8 cellular contexts compared by ENCODE assay signal in genomic region chr17:74748529-74749261, GRCh38. TPM values are rescaled to one million over a fixed set of nuclear protein-coding genes. Genes with fewer than 3 reads are reported as not detected.
DNase-seq lines count a peak whose midpoint lies in the region; ATAC-seq and TF ChIP-seq lines count a peak whose summit lies in the region.

Gene NHERF1 (plus strand): TSS chr17:74748628. CDS start chr17:74748847, 219 bp downstream.

- H3K27me3 ChIP-seq in ectodermal cell (ENCODE audit: control insufficient read depth, insufficient read depth, low read length, poor library complexity, severe bottlenecking) = peaks cover 4% of the 10 kb centered on the region

- H3K9me3 Mint-ChIP-seq in activated CD4-positive, alpha-beta memory T cell treated with anti-CD3 and anti-CD28 coated beads for 36 hours = peaks cover 3% of the 10 kb centered on the region

- H3K9me3 ChIP-seq in ectodermal cell (ENCODE audit: control insufficient read depth, low read length) = no peaks in the 10 kb centered on the region

- intact Hi-C loops in activated CD4-positive, alpha-beta memory T cell treated with anti-CD3 and anti-CD28 coated beads for 36 hours (cut with micrococcal nuclease) = loop anchor here (1.0 to 10.0 kb wide), 4 partner anchors 22 to 534 kb away; partner anchors contain the start of genes NAT9 and TTYH2

- peak; percentile 91 for DNase-seq in AG10803 (ENCODE audit: low read depth)
- DNase-seq in NCI-H460 (ENCODE audit: extremely low read depth, low read depth) = peak; percentile 91
- DNase-seq in activated CD4-positive, alpha-beta memory T cell treated with anti-CD3 and anti-CD28 coated beads for 36 hours = peak; percentile 96
- DNase-seq in lung microvascular endothelial cell (ENCODE audit: low read depth in 2 of 2) = peak; percentile 90 to 92
- peak; percentile 85 to 90 (median 88) for DNase-seq in stimulated activated CD4-positive, alpha-beta T cell treated with anti-CD3 and anti-CD28 coated beads, TNF-alpha, amount 100 ng/mL, for 4 hours (ENCODE audit: low read depth in 3 of 3)

- no peak for TF ChIP-seq CTCF in AG10803 (conservative IDR thresholded peaks at IDR 0.05; ENCODE audit: low read length)

- peak within 1 kb of the TSS; percentile 16 for H3K27ac ChIP-seq in ectodermal cell (ENCODE audit: insufficient read depth, low read depth, low read length, poor library complexity, severe bottlenecking)

- POLR2A ChIA-PET in activated CD4-positive, alpha-beta memory T cell treated with anti-CD3 and anti-CD28 coated beads for 36 hours (lab: Charles Lee) = interaction anchor here (0.9 to 4.4 kb wide), 9 partner anchors 10 to 124 kb away, joined by 3 to 24 read pairs (median 13); partner anchors contain the start of genes FDXR, NAT9 and RAB37

- ATAC-seq in GM18909 (IDR thresholded peaks at IDR 0.05; ENCODE audit: poor library complexity, unreplicated experiment) (peak; percentile 86), HG03175 (IDR thresholded peaks at IDR 0.05; ENCODE audit: unreplicated experiment) (peak; percentile 93)

- H3K4me3 Mint-ChIP-seq in activated CD4-positive, alpha-beta memory T cell treated with anti-CD3 and anti-CD28 coated beads for 36 hours = peak within 1 kb of the TSS; percentile 84

- H3K4me1 ChIP-seq in ectodermal cell (ENCODE audit: control insufficient read depth, insufficient read depth, low read length) = peaks cover 54% of the 10 kb centered on the region

- CTCF ChIA-PET in activated CD4-positive, alpha-beta memory T cell treated with anti-CD3 and anti-CD28 coated beads for 36 hours (lab: Charles Lee) = interaction anchor here (0.7 to 14.9 kb wide), 12 partner anchors 11 to 433 kb away, joined by 3 to 176 read pairs (median 8); partner anchors contain the start of gene RAB37

- peaks cover 27% of the 10 kb centered on the region for H3K36me3 Mint-ChIP-seq in activated CD4-positive, alpha-beta memory T cell treated with anti-CD3 and anti-CD28 coated beads for 36 hours

- peak within 1 kb of the TSS; percentile 85 for H3K27ac Mint-ChIP-seq in activated CD4-positive, alpha-beta memory T cell treated with anti-CD3 and anti-CD28 coated beads for 36 hours

- peaks cover 52% of the 10 kb centered on the region for H3K4me1 Mint-ChIP-seq in activated CD4-positive, alpha-beta memory T cell treated with anti-CD3 and anti-CD28 coated beads for 36 hours (ENCODE audit: low read depth)

- H3K36me3 ChIP-seq in ectodermal cell (ENCODE audit: control insufficient read depth, insufficient read depth, low read length) = no peaks in the 10 kb centered on the region

- WGBS in ectodermal cell, 2 experiments = 0 to 1% methylated on average over 89 of the region's 89 CpGs

- no peaks in the 10 kb centered on the region for H3K27me3 Mint-ChIP-seq in activated CD4-positive, alpha-beta memory T cell treated with anti-CD3 and anti-CD28 coated beads for 36 hours

- H3K4me3 ChIP-seq in AG10803 (ENCODE audit: low read length) (peak within 1 kb of the TSS; percentile 79), ectodermal cell (ENCODE audit: insufficient read depth, low read depth, low read length) (peak within 1 kb of the TSS; percentile 93)

RNA-seq across cellular contexts. Expression of gene NHERF1, which starts in this region (rescaled TPM):
- total RNA-seq in NCI-H460 (2014; rRNA removed; shearing (Covaris generic)) = 21.3 and 27.3 TPM in 2 replicates
- polyA plus RNA-seq in NCI-H460 (2014; cell fraction: nucleus; rRNA removed) = 43.4 and 44.3 TPM in 2 replicates
- total RNA-seq in activated CD4-positive, alpha-beta memory T cell treated with anti-CD3 and anti-CD28 coated beads for 36 hours = 100 to 1,000 TPM; 136 TPM
- 57.2 TPM for polyA plus RNA-seq in ectodermal cell (2013, experiment 1 of 4)
- 55.0 TPM for polyA plus RNA-seq in ectodermal cell (2013, experiment 2 of 4)
- 53.1 TPM for polyA plus RNA-seq in ectodermal cell (2013, experiment 3 of 4)
- 50.8 TPM for polyA plus RNA-seq in ectodermal cell (2013, experiment 4 of 4)
- 4.4 and 4.6 TPM in 2 replicates for total RNA-seq in lung microvascular endothelial cell

Comparison
In these comparisons a context has a peak if more than half of its experiments do, and no peak if none do; other contexts are left out.
1. Peak in every context shown above with its lines: DNase-seq, ATAC-seq, H3K4me3 ChIP-seq and H3K27ac ChIP-seq.